In genomic region chr9:129469988-129470316, GRCh38 we compare ENCODE assay signal across 23 cellular contexts.
A peak's percentile ranks its signal among the peaks of the same experiment; 100 is the strongest.
DNase-seq lines count a peak whose midpoint lies in the region; ATAC-seq and TF ChIP-seq lines count a peak whose summit lies in the region.
"Had no signal": no experiment of that assay in that cellular context is flagged by ENCODE, and none has a peak within 500 bp of the region (broad histone marks: within the 10 kb centered on the region; RNA-seq: fewer than 3 reads in every experiment).

No MANE protein-coding gene starts in this region.

- H3K4me3 Mint-ChIP-seq in H9 (no peak overlapping the region), nephron (no peak overlapping the region)
- H3K4me3 Mint-ChIP-seq in activated naive CD8-positive, alpha-beta T cell treated with anti-CD3 and anti-CD28 coated beads, Interleukin-2, amount 50 U/mL, for 24 hours: no peak overlapping the region
- H3K4me3 Mint-ChIP-seq: activated CD4-positive, alpha-beta T cell treated with anti-CD3 and anti-CD28 coated beads for 36 hours; activated naive CD4-positive, alpha-beta T cell treated with anti-CD3 and anti-CD28 coated beads for 36 hours; activated T-cell treated with anti-CD3 and anti-CD28 coated beads, Interleukin-2, amount 50 U/mL, for 72 hours had no signal

- H3K14ac ChIP-seq in H9 (ENCODE audit: insufficient read depth, low read length): no peak overlapping the region; the same call in 1 of the 2 replicates

- TF ChIP-seq CTCF in H9 (conservative IDR thresholded peaks at IDR 0.05) (no peak), nephron (IDR thresholded peaks at IDR 0.05; ENCODE audit: unreplicated experiment in 3 of 3) (no peak), testis (IDR thresholded peaks at IDR 0.05) (no peak), sigmoid colon (IDR thresholded peaks at IDR 0.05) (no peak)

- TF ChIP-seq POLR2A in testis (IDR thresholded peaks at IDR 0.05) (no peak), sigmoid colon (IDR thresholded peaks at IDR 0.05) (no peak)

- H2AFZ ChIP-seq in ACC112 (ENCODE audit: low read length, unreplicated experiment) (no peak overlapping the region), H9 (ENCODE audit: low read length) (no peak overlapping the region)

- no peaks in the 10 kb centered on the region for H4K20me1 ChIP-seq in H9 (ENCODE audit: control insufficient read depth, insufficient read depth, insufficient read length)

- intact Hi-C loops in testis (cut with DNase I; ENCODE audit: low total_unique reads) (loop anchor here (10.0 kb wide), 1 partner anchor 55 kb away; no protein-coding TSS in a partner anchor), sigmoid colon (cut with DNase I) (no loop called here)

- peak overlapping the region; percentile 45 for H3K18ac ChIP-seq in H9 (ENCODE audit: insufficient read length, low read depth, low read length)

- H3K36me3 Mint-ChIP-seq in H9 (ENCODE audit: insufficient read depth in 1 of 3, low read depth in 3 of 3) (peaks cover 0 to 3% (median 0%) of the 10 kb centered on the region in 3 experiments; a peak in 1 of 7 replicates), nephron (ENCODE audit: low read depth) (no peaks in the 10 kb centered on the region)
- no peaks in the 10 kb centered on the region for H3K36me3 Mint-ChIP-seq in activated naive CD8-positive, alpha-beta T cell treated with anti-CD3 and anti-CD28 coated beads, Interleukin-2, amount 50 U/mL, for 24 hours (ENCODE audit: low read depth)

- H2BK15ac ChIP-seq in H9 (ENCODE audit: low read depth, low read length): no peak overlapping the region

- H3K27ac Mint-ChIP-seq in H9 (peak overlapping the region in 1 of 3 experiments; percentile 22; a peak in 2 of 7 replicates), nephron (peak overlapping the region; percentile 63 to 74 (median 72))
- H3K27ac Mint-ChIP-seq in activated naive CD8-positive, alpha-beta T cell treated with anti-CD3 and anti-CD28 coated beads, Interleukin-2, amount 50 U/mL, for 24 hours: peak overlapping the region; percentile 67
- H3K27ac Mint-ChIP-seq: activated naive CD4-positive, alpha-beta T cell treated with anti-CD3 and anti-CD28 coated beads for 36 hours; activated T-cell treated with anti-CD3 and anti-CD28 coated beads, Interleukin-2, amount 50 U/mL, for 72 hours had no signal

- no peak overlapping the region for H3K23ac ChIP-seq in H9 (ENCODE audit: insufficient read length, low read depth, low read length)

- H3K79me2 ChIP-seq in ACC112 (ENCODE audit: control insufficient read depth, insufficient read depth, low read length, unreplicated experiment) (no peaks in the 10 kb centered on the region), H9 (ENCODE audit: insufficient read depth, low read length) (no peaks in the 10 kb centered on the region)

- no peak for DNase-seq in H9
- no peak for DNase-seq in activated naive CD8-positive, alpha-beta T cell treated with anti-CD3 and anti-CD28 coated beads, Interleukin-2, amount 50 U/mL, for 24 hours
- no peak for DNase-seq in testis
- no peak for DNase-seq in sigmoid colon
- no peak for DNase-seq in stimulated activated CD4-positive, alpha-beta T cell treated with anti-CD3 and anti-CD28 coated beads, Interleukin-15, amount 100 ng/mL, for 24 hours
- DNase-seq: activated CD4-positive, alpha-beta T cell treated with anti-CD3 and anti-CD28 coated beads for 36 hours; activated naive CD4-positive, alpha-beta T cell treated with anti-CD3 and anti-CD28 coated beads for 36 hours; activated T-cell treated with anti-CD3 and anti-CD28 coated beads, Interleukin-2, amount 50 U/mL, for 72 hours; heart left ventricle; Kasumi-1; mammary epithelial cell; NCI-H1694 treated with DMSO at 0.1 percent for 48 hours; NCI-H526; stimulated activated CD4-positive, alpha-beta T cell treated with anti-CD3 and anti-CD28 coated beads, Interleukin-4, amount 100 ng/mL, for 4 hours; stimulated activated naive CD4-positive, alpha-beta T cell; T-helper 2 cell had no signal

- H4K5ac ChIP-seq in H9 (ENCODE audit: insufficient read length, low read depth, low read length): no peak overlapping the region

- H2BK20ac ChIP-seq in H9 (ENCODE audit: low read depth, low read length, poor library complexity, severe bottlenecking): no peak overlapping the region

- no peaks in the 10 kb centered on the region for H3K23me2 ChIP-seq in H9 (ENCODE audit: insufficient read length, low read depth, low read length, poor library complexity, severe bottlenecking)

- no peak overlapping the region for H3K4me2 ChIP-seq in H9 (ENCODE audit: insufficient read depth, insufficient read length, low read length)

- no peak overlapping the region for H3T11ph ChIP-seq in H9 (ENCODE audit: low read length)

- no peak for TF ChIP-seq EP300 in sigmoid colon (IDR thresholded peaks at IDR 0.05)

- no peaks in the 10 kb centered on the region for H3K36me3 ChIP-seq in ACC112 (ENCODE audit: insufficient read depth, low read length)
- no peaks in the 10 kb centered on the region for H3K36me3 ChIP-seq in testis (ENCODE audit: low read depth, missing control alignments)
- H3K36me3 ChIP-seq in sigmoid colon: no peaks in the 10 kb centered on the region
- H3K36me3 ChIP-seq: heart left ventricle, ovary, right atrium auricular region had no signal

- H4K91ac ChIP-seq in H9 (ENCODE audit: insufficient read length, low read depth, low read length): no peak overlapping the region

- H3K79me1 ChIP-seq in H9 (ENCODE audit: insufficient read depth, low read depth, low read length, poor library complexity, severe bottlenecking): no peaks in the 10 kb centered on the region

- H4K8ac ChIP-seq in H9 (replicated peaks; ENCODE audit: insufficient read length, low read depth, low read length): no peak overlapping the region

- no peak overlapping the region for H2BK5ac ChIP-seq in H9 (ENCODE audit: insufficient read length, low read length)

- H3K27ac ChIP-seq in ACC112 (ENCODE audit: low read depth, low read length) (peak overlapping the region; percentile 61; the same call in 1 of the 2 replicates), H9 (ENCODE audit: insufficient read length, low read depth, low read length) (no peak overlapping the region), testis (no peak overlapping the region), sigmoid colon (no peak overlapping the region)
- H3K27ac ChIP-seq: epithelial cell of prostate, heart left ventricle, right atrium auricular region, SK-N-MC had no signal

- H3K9me3 ChIP-seq in H9 (ENCODE audit: control insufficient read depth, low read depth, low read length): no peaks in the 10 kb centered on the region
- no peaks in the 10 kb centered on the region for H3K9me3 ChIP-seq in testis
- H3K9me3 ChIP-seq in sigmoid colon: peaks cover 0 to 5% (median 0%) of the 10 kb centered on the region in 4 donors
- H3K9me3 ChIP-seq: ovary, right atrium auricular region had no signal

- no peak overlapping the region for H2BK120ac ChIP-seq in H9 (ENCODE audit: low read depth, low read length, poor library complexity, severe bottlenecking)

- no CpG with 5 or more reads among the region's 6 CpGs for WGBS in H9 (ENCODE audit: extremely low coverage, insufficient read length, low lambda C conversion rate)
- WGBS in testis, 2 donors: 82 to 88% methylated on average over 4 to 6 of the region's 6 CpGs
- WGBS in sigmoid colon, 2 donors: 90 to 91% methylated on average over 6 of the region's 6 CpGs

- peaks cover 49 to 62% of the 10 kb centered on the region in 2 experiments for H3K4me1 Mint-ChIP-seq in H9
- peaks cover 57% of the 10 kb centered on the region for H3K4me1 Mint-ChIP-seq in activated naive CD8-positive, alpha-beta T cell treated with anti-CD3 and anti-CD28 coated beads, Interleukin-2, amount 50 U/mL, for 24 hours
- peaks cover 54% of the 10 kb centered on the region for H3K4me1 Mint-ChIP-seq in nephron

- no peak overlapping the region for H3K9ac ChIP-seq in H9 (ENCODE audit: extremely low read depth, insufficient read length, low read length)

- H2BK12ac ChIP-seq in H9 (ENCODE audit: insufficient read length, low read depth, low read length): peak overlapping the region; percentile 79

- no peaks in the 10 kb centered on the region for H3K27me3 ChIP-seq in ACC112 (ENCODE audit: insufficient read depth, low read length)
- no peaks in the 10 kb centered on the region; the same call in 1 of the 2 replicates for H3K27me3 ChIP-seq in H9 (ENCODE audit: insufficient read depth, low read length)
- no peaks in the 10 kb centered on the region for H3K27me3 ChIP-seq in testis
- no peaks in the 10 kb centered on the region for H3K27me3 ChIP-seq in sigmoid colon
- H3K27me3 ChIP-seq: heart left ventricle, ovary, right atrium auricular region had no signal

- H3K4me1 ChIP-seq in ACC112 (ENCODE audit: control insufficient read depth, insufficient read depth, low read length, unreplicated experiment) (peaks cover 37% of the 10 kb centered on the region), H9 (ENCODE audit: insufficient read depth, low read length) (no peaks in the 10 kb centered on the region), testis (peaks cover 44% of the 10 kb centered on the region), sigmoid colon (peaks cover 0 to 30% (median 27%) of the 10 kb centered on the region in 4 donors)

- H3K4ac ChIP-seq in H9 (ENCODE audit: low read depth, low read length): no peak overlapping the region

- no peak overlapping the region for H3K56ac ChIP-seq in H9 (ENCODE audit: insufficient read length, low read depth, low read length)

- ATAC-seq in activated naive CD8-positive, alpha-beta T cell treated with anti-CD3 and anti-CD28 coated beads, Interleukin-2, amount 50 U/mL, for 24 hours: no peak
- ATAC-seq in HG02759 (IDR thresholded peaks at IDR 0.05; ENCODE audit: unreplicated experiment): no peak
- ATAC-seq: activated CD4-positive, alpha-beta T cell treated with anti-CD3 and anti-CD28 coated beads for 36 hours; activated T-cell treated with anti-CD3 and anti-CD28 coated beads, Interleukin-2, amount 50 U/mL, for 72 hours; heart left ventricle had no signal

- H3K27me3 Mint-ChIP-seq in H9 (ENCODE audit: low read depth) (peaks cover 29% of the 10 kb centered on the region), nephron (ENCODE audit: low read depth) (peaks cover 3% of the 10 kb centered on the region)
- H3K27me3 Mint-ChIP-seq in activated naive CD8-positive, alpha-beta T cell treated with anti-CD3 and anti-CD28 coated beads, Interleukin-2, amount 50 U/mL, for 24 hours: peaks cover 1% of the 10 kb centered on the region
- H3K27me3 Mint-ChIP-seq: activated CD4-positive, alpha-beta T cell treated with anti-CD3 and anti-CD28 coated beads for 36 hours had no signal

- H3K4me3 ChIP-seq in ACC112 (ENCODE audit: low read depth, low read length): no peak overlapping the region
- H3K4me3 ChIP-seq in testis: no peak overlapping the region
- no peak overlapping the region for H3K4me3 ChIP-seq in sigmoid colon
- H3K4me3 ChIP-seq: heart left ventricle, ovary, right atrium auricular region, SK-N-MC had no signal

- H2AK5ac ChIP-seq in H9 (ENCODE audit: insufficient read length, low read length): no peak overlapping the region

- H3K9me3 Mint-ChIP-seq in H9: peaks cover 1 to 12% of the 10 kb centered on the region in 2 experiments; a peak in 3 of 5 replicates
- H3K9me3 Mint-ChIP-seq in activated naive CD8-positive, alpha-beta T cell treated with anti-CD3 and anti-CD28 coated beads, Interleukin-2, amount 50 U/mL, for 24 hours: no peaks in the 10 kb centered on the region
- peaks cover 5% of the 10 kb centered on the region for H3K9me3 Mint-ChIP-seq in nephron
- H3K9me3 Mint-ChIP-seq: activated T-cell treated with anti-CD3 and anti-CD28 coated beads, Interleukin-2, amount 50 U/mL, for 72 hours had no signal
